In genomic region chr14:94747153-94747552, GRCh38 we compare ENCODE assay signal across 3 cellular contexts.
TF ChIP-seq lines count a peak whose summit lies in the region.

No MANE protein-coding gene starts in this region.

TF ChIP-seq in HEK293, 187 proteins besides CTCF, POLR2A, EP300 and RAD21:
- TF ChIP-seq ZNF449 (tag by site-specific recombination; IDR thresholded peaks at IDR 0.05): peak; percentile 58; the same call in 1 of the 2 replicates

TF ChIP-seq in H1, 55 proteins besides CTCF, POLR2A, EP300 and RAD21:
- TF ChIP-seq CEBPB (IDR thresholded peaks at IDR 0.05; ENCODE audit: low read depth, low read length): peak; percentile 47; the same call in 1 of the 2 replicates

TF ChIP-seq in HepG2, 621 proteins besides CTCF, POLR2A, EP300 and RAD21:
- peak; percentile 74 for TF ChIP-seq ZNF441 (CRISPR knock-in tag; IDR thresholded peaks at IDR 0.05; ENCODE audit: borderline replicate concordance)
- peak; percentile 29; the same call in 1 of the 2 replicates for TF ChIP-seq CEBPB (IDR thresholded peaks at IDR 0.05; ENCODE audit: borderline replicate concordance, low read depth, low read length)
